Comparison of ENCODE assay signal across 1 cellular context in the genomic region with DNA sequence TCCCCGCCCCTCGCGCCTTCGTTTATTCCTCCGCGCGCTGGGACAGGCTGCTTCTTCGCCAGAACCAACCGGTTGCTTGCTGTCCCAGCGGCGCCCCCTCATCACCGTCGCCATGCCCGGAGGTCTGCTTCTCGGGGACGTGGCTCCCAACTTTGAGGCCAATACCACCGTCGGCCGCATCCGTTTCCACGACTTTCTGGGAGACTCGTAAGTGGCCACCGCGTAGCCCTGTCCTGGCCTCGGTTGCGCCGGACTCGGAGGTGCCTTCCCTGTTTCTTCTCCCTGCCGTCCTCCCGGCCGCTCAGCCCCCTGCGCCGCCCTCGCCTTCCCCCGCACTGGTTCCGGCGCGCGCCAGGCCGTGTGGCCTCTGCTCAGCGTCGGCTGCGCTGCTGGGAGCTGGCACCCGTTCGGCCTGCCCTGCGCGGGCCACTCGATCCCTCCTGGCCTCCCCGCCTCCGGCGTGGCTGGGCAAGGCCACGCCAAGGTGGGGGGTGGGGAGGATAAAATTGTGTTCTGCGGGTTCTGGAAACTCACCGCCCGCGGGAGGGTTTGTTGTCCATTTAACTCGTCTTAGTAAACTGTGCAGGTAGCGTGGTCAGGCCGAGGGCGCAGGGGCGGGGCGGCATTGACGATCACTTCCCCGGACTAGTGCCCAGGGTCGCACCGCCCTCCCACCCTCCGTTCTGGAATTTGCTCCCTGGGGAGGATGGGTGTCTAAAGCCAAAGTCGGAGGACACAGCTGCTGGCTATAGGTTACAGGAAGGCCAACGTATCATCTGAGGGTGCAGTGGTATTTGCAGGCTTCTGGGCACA.
TF ChIP-seq lines count a peak whose summit lies in the region.

A gene with protein sequence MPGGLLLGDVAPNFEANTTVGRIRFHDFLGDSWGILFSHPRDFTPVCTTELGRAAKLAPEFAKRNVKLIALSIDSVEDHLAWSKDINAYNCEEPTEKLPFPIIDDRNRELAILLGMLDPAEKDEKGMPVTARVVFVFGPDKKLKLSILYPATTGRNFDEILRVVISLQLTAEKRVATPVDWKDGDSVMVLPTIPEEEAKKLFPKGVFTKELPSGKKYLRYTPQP (plus strand): TSS at position 50 of the 813 bp plus-strand sequence. CDS start 63 bp downstream, at position 113.

TF ChIP-seq in HCT116, 20 proteins besides CTCF, POLR2A, EP300 and RAD21 (continued from another document):
- TF ChIP-seq, protein P1, sequence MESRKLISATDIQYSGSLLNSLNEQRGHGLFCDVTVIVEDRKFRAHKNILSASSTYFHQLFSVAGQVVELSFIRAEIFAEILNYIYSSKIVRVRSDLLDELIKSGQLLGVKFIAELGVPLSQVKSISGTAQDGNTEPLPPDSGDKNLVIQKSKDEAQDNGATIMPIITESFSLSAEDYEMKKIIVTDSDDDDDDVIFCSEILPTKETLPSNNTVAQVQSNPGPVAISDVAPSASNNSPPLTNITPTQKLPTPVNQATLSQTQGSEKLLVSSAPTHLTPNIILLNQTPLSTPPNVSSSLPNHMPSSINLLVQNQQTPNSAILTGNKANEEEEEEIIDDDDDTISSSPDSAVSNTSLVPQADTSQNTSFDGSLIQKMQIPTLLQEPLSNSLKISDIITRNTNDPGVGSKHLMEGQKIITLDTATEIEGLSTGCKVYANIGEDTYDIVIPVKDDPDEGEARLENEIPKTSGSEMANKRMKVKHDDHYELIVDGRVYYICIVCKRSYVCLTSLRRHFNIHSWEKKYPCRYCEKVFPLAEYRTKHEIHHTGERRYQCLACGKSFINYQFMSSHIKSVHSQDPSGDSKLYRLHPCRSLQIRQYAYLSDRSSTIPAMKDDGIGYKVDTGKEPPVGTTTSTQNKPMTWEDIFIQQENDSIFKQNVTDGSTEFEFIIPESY (IDR thresholded peaks at IDR 0.05; ENCODE audit: extremely low read depth, insufficient replicate concordance, low read length), result no peak
- TF ChIP-seq POLR2AphosphoS5 (IDR thresholded peaks at IDR 0.05; ENCODE audit: low read depth, low read length), result peak; percentile 97
- no peak for TF ChIP-seq CBX3 (IDR thresholded peaks at IDR 0.05; ENCODE audit: low read depth)
- peak; percentile 62; the same call in 1 of the 2 replicates for TF ChIP-seq EGR1 (IDR thresholded peaks at IDR 0.05; ENCODE audit: low read depth)
- peak; percentile 75; the same call in 1 of the 2 replicates for TF ChIP-seq SIN3A (IDR thresholded peaks at IDR 0.05; ENCODE audit: low read depth)
- TF ChIP-seq, protein P2, sequence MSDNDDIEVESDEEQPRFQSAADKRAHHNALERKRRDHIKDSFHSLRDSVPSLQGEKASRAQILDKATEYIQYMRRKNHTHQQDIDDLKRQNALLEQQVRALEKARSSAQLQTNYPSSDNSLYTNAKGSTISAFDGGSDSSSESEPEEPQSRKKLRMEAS (IDR thresholded peaks at IDR 0.05), result peak; percentile 20
- TF ChIP-seq TCF7L2 (IDR thresholded peaks at IDR 0.05; ENCODE audit: borderline replicate concordance, extremely low read depth, insufficient read depth, insufficient read length), result peak; percentile 31
- peak; percentile 54 for TF ChIP-seq YY1 (IDR thresholded peaks at IDR 0.05; ENCODE audit: extremely low read depth, insufficient replicate concordance, low read depth, low read length)
